Comparison of ENCODE assay signal across 8 cellular contexts in genomic region chr1:24413350-24414163, GRCh38. TPM values are rescaled to one million over a fixed set of nuclear protein-coding genes. Genes with fewer than 3 reads are reported as not detected.
DNase-seq lines count a peak whose midpoint lies in the region; ATAC-seq, FAIRE-seq and TF ChIP-seq lines count a peak whose summit lies in the region.

A gene with protein sequence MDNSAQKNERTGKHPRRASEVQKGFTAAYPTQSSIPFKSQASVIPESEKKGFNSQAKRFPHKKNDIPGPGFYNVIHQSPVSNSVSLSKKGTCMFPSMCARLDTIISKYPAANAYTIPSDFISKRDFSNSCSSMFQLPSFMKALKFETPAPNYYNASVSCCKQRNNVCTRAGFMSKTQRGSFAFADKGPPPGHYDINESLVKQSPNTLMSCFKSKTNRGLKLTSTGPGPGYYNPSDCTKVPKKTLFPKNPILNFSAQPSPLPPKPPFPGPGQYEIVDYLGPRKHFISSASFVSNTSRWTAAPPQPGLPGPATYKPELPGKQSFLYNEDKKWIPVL (minus strand): TSS chr1:24413782. CDS start chr1:24401388, 12,394 bp downstream.

- no peak within 1 kb of the TSS for H3K23ac ChIP-seq in H9 (ENCODE audit: insufficient read length, low read depth, low read length)

- peak within 1 kb of the TSS; percentile 37 to 83 for H3K4me3 ChIP-seq in small intestine (ENCODE audit: low read depth in 1 of 2, low read length in 2 of 2)

- WGBS in H9 (ENCODE audit: extremely low coverage, insufficient read length, low lambda C conversion rate), result no CpG with 5 or more reads among the region's 48 CpGs
- 3 to 6% (median 4%) methylated on average over 42 to 48 of the region's 48 CpGs for WGBS in small intestine, 3 donors

- no peak within 1 kb of the TSS for H3K4ac ChIP-seq in H9 (ENCODE audit: low read depth, low read length)

- H3K79me1 ChIP-seq in H9 (ENCODE audit: insufficient read depth, low read depth, low read length, poor library complexity, severe bottlenecking), result no peaks in the 10 kb centered on the region

- H3K36me3 Mint-ChIP-seq in H9 (ENCODE audit: insufficient read depth in 1 of 3, low read depth in 3 of 3), result 0 out of 7 replicates have a peak, but pooled peaks cover 0 to 5% (median 0%) of the 10 kb centered on the region in 3 experiments
- no peaks in the 10 kb centered on the region for H3K36me3 Mint-ChIP-seq in immature natural killer cell

- H4K91ac ChIP-seq in H9 (ENCODE audit: insufficient read length, low read depth, low read length), result no peak within 1 kb of the TSS

- peaks cover 19 to 28% of the 10 kb centered on the region in 2 experiments for H3K4me1 Mint-ChIP-seq in H9
- peaks cover 40 to 44% of the 10 kb centered on the region in 2 donors for H3K4me1 Mint-ChIP-seq in immature natural killer cell

- peak within 1 kb of the TSS; percentile 66; the same call in 1 of the 2 replicates for H3K14ac ChIP-seq in H9 (ENCODE audit: insufficient read depth, low read length)

- H3K27ac ChIP-seq in H9 (ENCODE audit: insufficient read length, low read depth, low read length), result no peak within 1 kb of the TSS
- peak within 1 kb of the TSS; percentile 50 to 70 for H3K27ac ChIP-seq in small intestine (ENCODE audit: low read depth in 1 of 2, low read length in 1 of 2)

- peak within 1 kb of the TSS; percentile 76 for H3K9ac ChIP-seq in H9 (ENCODE audit: extremely low read depth, insufficient read length, low read length)

- H3K4me1 ChIP-seq in H9 (ENCODE audit: insufficient read depth, low read length), result no peaks in the 10 kb centered on the region
- H3K4me1 ChIP-seq in small intestine (ENCODE audit: control insufficient read depth in 2 of 2, insufficient read depth in 1 of 2, low read depth in 1 of 2, low read length in 1 of 2), result peaks cover 0 to 3% of the 10 kb centered on the region in 2 donors

- H2BK15ac ChIP-seq in H9 (ENCODE audit: low read depth, low read length), result no peak within 1 kb of the TSS

- H3K9me3 ChIP-seq in H9 (ENCODE audit: control insufficient read depth, low read depth, low read length), result no peaks in the 10 kb centered on the region
- H3K9me3 ChIP-seq in small intestine (ENCODE audit: control insufficient read depth, low read depth), result no peaks in the 10 kb centered on the region

- H3K79me2 ChIP-seq in H9 (ENCODE audit: insufficient read depth, low read length), result no peaks in the 10 kb centered on the region

- no peaks in the 10 kb centered on the region for H3K36me3 ChIP-seq in small intestine (ENCODE audit: control insufficient read depth in 2 of 2, insufficient read depth in 2 of 2, low read length in 2 of 2)

- no peak within 1 kb of the TSS for H2AK5ac ChIP-seq in H9 (ENCODE audit: insufficient read length, low read length)

- H4K5ac ChIP-seq in H9 (ENCODE audit: insufficient read length, low read depth, low read length), result no peak within 1 kb of the TSS

- H3K56ac ChIP-seq in H9 (ENCODE audit: insufficient read length, low read depth, low read length), result no peak within 1 kb of the TSS

- TF ChIP-seq CTCF in H9 (conservative IDR thresholded peaks at IDR 0.05), result no peak

- H3K4me3 Mint-ChIP-seq in H9 (peak within 1 kb of the TSS; percentile 86 to 93), immature natural killer cell (peak within 1 kb of the TSS; percentile 80 to 100 (median 93))

- H3T11ph ChIP-seq in H9 (ENCODE audit: low read length), result no peak within 1 kb of the TSS

- no peak for ATAC-seq in GM21367 (IDR thresholded peaks at IDR 0.05; ENCODE audit: unreplicated experiment)

- no peak for FAIRE-seq in small intestine (lab: Jason Lieb, UNC)

- H3K9me3 Mint-ChIP-seq in H9 (no peaks in the 10 kb centered on the region; a peak in 1 of 5 replicates), immature natural killer cell (no peaks in the 10 kb centered on the region)

- peaks cover 12% of the 10 kb centered on the region for H3K23me2 ChIP-seq in H9 (ENCODE audit: insufficient read length, low read depth, low read length, poor library complexity, severe bottlenecking)

- H4K20me1 ChIP-seq in H9 (ENCODE audit: control insufficient read depth, insufficient read depth, insufficient read length), result no peaks in the 10 kb centered on the region

- no peak within 1 kb of the TSS for H4K8ac ChIP-seq in H9 (replicated peaks; ENCODE audit: insufficient read length, low read depth, low read length)

- H2BK20ac ChIP-seq in H9 (ENCODE audit: low read depth, low read length, poor library complexity, severe bottlenecking), result no peak within 1 kb of the TSS

- peak; percentile 82 to 87 for DNase-seq in AML-193 (lab: John Stamatoyannopoulos, UW)
- DNase-seq in H9, result peak; percentile 90
- peak; percentile 84 for DNase-seq in NCI-H2171 treated with DMSO at 0.1 percent for 48 hours (lab: John Stamatoyannopoulos, UW)
- DNase-seq in activated CD4-positive, CD25-positive, alpha-beta regulatory T cell (lab: John Stamatoyannopoulos, UW), result peak in 3 of 4 experiments; percentile 24 to 37 (median 32)
- DNase-seq in central memory CD4-positive, alpha-beta T cell, result peak; percentile 63
- peak; percentile 60 to 82 (median 71) for DNase-seq in immature natural killer cell
- peak; percentile 94 for DNase-seq in small intestine

- no peak within 1 kb of the TSS for H3K18ac ChIP-seq in H9 (ENCODE audit: insufficient read length, low read depth, low read length)

- H3K27me3 ChIP-seq in H9 (ENCODE audit: insufficient read depth, low read length), result no peaks in the 10 kb centered on the region
- no peaks in the 10 kb centered on the region for H3K27me3 ChIP-seq in small intestine (ENCODE audit: control insufficient read depth in 2 of 2, insufficient read depth in 2 of 2, low read length in 2 of 2)

- H2AFZ ChIP-seq in H9 (ENCODE audit: low read length), result no peak within 1 kb of the TSS

- H2BK120ac ChIP-seq in H9 (ENCODE audit: low read depth, low read length, poor library complexity, severe bottlenecking), result no peak within 1 kb of the TSS

- H3K4me2 ChIP-seq in H9 (ENCODE audit: insufficient read depth, insufficient read length, low read length), result peak within 1 kb of the TSS; percentile 50

- no peak within 1 kb of the TSS for H2BK12ac ChIP-seq in H9 (ENCODE audit: insufficient read length, low read depth, low read length)

- H3K27me3 Mint-ChIP-seq in H9 (ENCODE audit: low read depth) (peaks cover 3% of the 10 kb centered on the region), immature natural killer cell (ENCODE audit: low read depth in 3 of 3) (peaks cover 0 to 23% (median 10%) of the 10 kb centered on the region in 3 donors)

- no peak within 1 kb of the TSS for H2BK5ac ChIP-seq in H9 (ENCODE audit: insufficient read length, low read length)

- H3K27ac Mint-ChIP-seq in H9, result peak within 1 kb of the TSS in 2 of 3 experiments; percentile 60 to 86; a peak in 3 of 7 replicates
- peak within 1 kb of the TSS in 3 of 6 donors; percentile 25 to 72 (median 53) for H3K27ac Mint-ChIP-seq in immature natural killer cell

RNA-seq across cellular contexts. Expression of the gene that starts here (rescaled TPM):
- 8.3 and 9.5 TPM in 2 replicates for total RNA-seq in H9 (2021)
- polyA plus RNA-seq in immature natural killer cell, result under 1 TPM in 2 of 3 donors, not detected in 1; 0.42 to 0.62 TPM
- 10 to 100 TPM in 1 of 3 donors, 1 to 10 TPM in 2; 6.5 to 10.3 (median 6.5) TPM for polyA plus RNA-seq in small intestine

Comparison
In these comparisons a context has a peak if more than half of its experiments do, and no peak if none do; other contexts are left out.
1. RNA of the gene that starts here (polyA plus RNA-seq): 6.5 to 10.3 TPM in small intestine; 0.42 to 0.62 TPM in immature natural killer cell; every median in the first group is over 4 times any median in the second.
2. Peak in DNase-seq in immature natural killer cell; RNA of the gene not detected or under 1 TPM.
3. DNase-seq: peak in every context shown above with its lines; median percentile 94 in small intestine; 90 in H9; 84 in AML-193; 84 in NCI-H2171 treated with DMSO at 0.1 percent for 48 hours; 71 in immature natural killer cell; 63 in central memory CD4-positive, alpha-beta T cell; 32 in activated CD4-positive, CD25-positive, alpha-beta regulatory T cell.